Comparison of ENCODE assay signal across 8 cellular contexts in the genomic region with DNA sequence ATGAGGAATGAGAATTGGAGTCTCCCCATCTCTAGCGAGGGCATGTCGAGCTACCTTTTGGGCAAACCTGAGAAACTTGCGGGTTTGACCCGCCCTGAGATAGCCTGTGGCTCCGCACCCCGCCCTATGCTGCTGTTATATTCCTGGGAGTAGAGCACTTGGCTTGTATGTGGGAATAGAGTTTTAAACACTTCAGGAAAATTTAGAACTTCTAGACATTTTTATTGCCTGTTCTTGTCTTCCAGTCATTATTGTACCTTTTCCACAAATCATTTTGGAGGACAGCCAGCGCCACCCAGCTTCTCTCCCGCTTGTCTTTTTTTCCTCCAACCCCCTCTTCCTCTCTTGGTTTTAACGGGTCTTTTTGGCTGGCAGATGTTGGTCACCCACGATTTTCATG. TPM values are rescaled to one million over a fixed set of nuclear protein-coding genes. Genes with fewer than 3 reads are reported as not detected.
DNase-seq lines count a peak whose midpoint lies in the region; ATAC-seq and TF ChIP-seq lines count a peak whose summit lies in the region.

No MANE protein-coding gene starts in this region.

- H3K4me1 Mint-ChIP-seq in T-helper 2 cell treated with Interferon-gamma antibody and Interleukin-4, amounts not matched to agents 5 μg/mL and 100 μg/mL, for 36 hours (ENCODE audit: low read depth), result peaks cover 48% of the 10 kb centered on the region

- H3K4me1 ChIP-seq in muscle layer of duodenum (ENCODE audit: control insufficient read depth in 1 of 2, insufficient read depth in 2 of 2, low read length in 2 of 2), result peaks cover 6 to 26% of the 10 kb centered on the region in 2 donors

- peak overlapping the region; percentile 96 for H3K27ac Mint-ChIP-seq in T-helper 2 cell treated with Interferon-gamma antibody and Interleukin-4, amounts not matched to agents 5 μg/mL and 100 μg/mL, for 36 hours

- H3K36me3 ChIP-seq in muscle layer of duodenum (ENCODE audit: control insufficient read depth in 1 of 2, insufficient read depth in 2 of 2, low read length in 2 of 2), result peaks cover 22 to 23% of the 10 kb centered on the region in 2 donors

- DNase-seq in AG08396 (ENCODE audit: low spot score), result peak; percentile 42
- peak; percentile 52 for DNase-seq in HT-29 (ENCODE audit: low spot score)
- DNase-seq in T-helper 2 cell treated with Interferon-gamma antibody and Interleukin-4, amounts not matched to agents 5 μg/mL and 100 μg/mL, for 36 hours (ENCODE audit: low spot score), result peak; percentile 6
- no peak for DNase-seq in epithelial cell of proximal tubule (ENCODE audit: low read depth)

- peak overlapping the region; percentile 92 for H3K27ac ChIP-seq in muscle layer of duodenum (ENCODE audit: low read length)

- H3K4me3 ChIP-seq in epithelial cell of proximal tubule (ENCODE audit: low read depth, low read length) (peak overlapping the region; percentile 91), muscle layer of duodenum (ENCODE audit: low read depth in 1 of 2, low read length in 2 of 2) (peak overlapping the region; percentile 92 to 97)

- peaks cover 32% of the 10 kb centered on the region for H3K36me3 Mint-ChIP-seq in T-helper 2 cell treated with Interferon-gamma antibody and Interleukin-4, amounts not matched to agents 5 μg/mL and 100 μg/mL, for 36 hours (ENCODE audit: low read depth)

- H3K27me3 ChIP-seq in muscle layer of duodenum (ENCODE audit: low read depth, low read length), result no peaks in the 10 kb centered on the region

- no peaks in the 10 kb centered on the region for H3K9me3 ChIP-seq in muscle layer of duodenum (ENCODE audit: control insufficient read depth in 1 of 2, low read length in 2 of 2)

- TF ChIP-seq CTCF in epithelial cell of proximal tubule (conservative IDR thresholded peaks at IDR 0.05; ENCODE audit: low read depth, low read length), result no peak

- H3K4me3 Mint-ChIP-seq in T-helper 2 cell treated with Interferon-gamma antibody and Interleukin-4, amounts not matched to agents 5 μg/mL and 100 μg/mL, for 36 hours, result peak overlapping the region; percentile 95

- peak; percentile 25 for ATAC-seq in GM18498 (IDR thresholded peaks at IDR 0.05; ENCODE audit: unreplicated experiment)
- ATAC-seq in HG03457 (IDR thresholded peaks at IDR 0.05; ENCODE audit: unreplicated experiment), result no peak
- no peak for ATAC-seq in HG02588 (IDR thresholded peaks at IDR 0.05; ENCODE audit: unreplicated experiment)

- no peaks in the 10 kb centered on the region for H3K9me3 Mint-ChIP-seq in T-helper 2 cell treated with Interferon-gamma antibody and Interleukin-4, amounts not matched to agents 5 μg/mL and 100 μg/mL, for 36 hours

- H3K27me3 Mint-ChIP-seq in T-helper 2 cell treated with Interferon-gamma antibody and Interleukin-4, amounts not matched to agents 5 μg/mL and 100 μg/mL, for 36 hours (ENCODE audit: low read depth), result no peaks in the 10 kb centered on the region

RNA-seq across cellular contexts. Expression of a gene that starts 0.7 kb away (rescaled TPM):
- 28.6 and 32.3 TPM in 2 replicates for total RNA-seq in HT-29 (2014; rRNA removed; shearing (Covaris generic))
- 35.5 and 46.3 TPM in 2 replicates for total RNA-seq in epithelial cell of proximal tubule
